Comparison of ENCODE assay signal across 8 cellular contexts in the genomic region with DNA sequence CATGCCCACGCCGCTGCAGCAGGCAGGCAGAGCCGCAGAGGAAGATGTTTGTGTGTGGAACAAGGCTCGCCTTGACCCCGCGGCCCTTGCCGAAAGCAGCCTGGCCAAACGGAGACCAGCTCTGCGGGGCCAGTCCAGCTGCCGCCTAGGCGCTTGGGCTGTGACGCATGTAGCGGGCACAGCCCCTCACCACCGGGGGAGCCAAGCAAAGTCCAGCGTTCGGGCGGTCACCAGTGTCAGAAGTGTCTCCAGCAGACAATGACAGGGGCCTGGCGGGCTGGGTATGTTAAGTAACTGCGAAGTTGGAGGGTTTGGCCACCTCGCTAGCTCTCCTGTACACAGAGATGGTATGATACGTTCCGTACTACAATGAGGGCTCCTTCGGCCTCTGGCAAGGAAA. TPM values are rescaled to one million over a fixed set of nuclear protein-coding genes. Genes with fewer than 3 reads are reported as not detected.
DNase-seq lines count a peak whose midpoint lies in the region; ATAC-seq and TF ChIP-seq lines count a peak whose summit lies in the region.

No MANE protein-coding gene starts in this region.

- peak overlapping the region; percentile 31 for H3K27ac ChIP-seq in AG04450 (ENCODE audit: low read depth, low read length)
- no peak overlapping the region for H3K27ac ChIP-seq in muscle layer of duodenum (ENCODE audit: low read length)

- POLR2A ChIA-PET in AG04450 (lab: Yijun Ruan, JAX): interaction anchor here (0.6 kb wide), 1 partner anchor 1313 kb away, joined by 3 read pairs; no protein-coding TSS in a partner anchor

- peak overlapping the region; percentile 66 for H3K4me3 ChIP-seq in AG04450 (ENCODE audit: low read depth, low read length)
- H3K4me3 ChIP-seq in MG63: peak overlapping the region; percentile 74
- peak overlapping the region; percentile 61 to 71 for H3K4me3 ChIP-seq in muscle layer of duodenum (ENCODE audit: low read depth in 1 of 2, low read length in 2 of 2)

- ATAC-seq in GM19035 (IDR thresholded peaks at IDR 0.05; ENCODE audit: unreplicated experiment): no peak

- H3K36me3 ChIP-seq in MG63: no peaks in the 10 kb centered on the region
- no peaks in the 10 kb centered on the region for H3K36me3 ChIP-seq in muscle layer of duodenum (ENCODE audit: control insufficient read depth in 1 of 2, insufficient read depth in 2 of 2, low read length in 2 of 2)

- CTCF ChIA-PET in AG04450 (lab: Charles Lee): no interaction called here

- TF ChIP-seq CTCF in AG04450 (IDR thresholded peaks at IDR 0.05; ENCODE audit: low read depth, low read length): no peak

- DNase-seq in AG04450 (ENCODE audit: low read depth, low spot score) (no peak), MG63 (peak; percentile 5), ecto neural progenitor cell (ENCODE audit: low spot score) (peak; percentile 52), NCI-H1092 treated with DMSO at 0.1 percent for 48 hours (lab: John Stamatoyannopoulos, UW) (no peak), SW 1271 (lab: John Stamatoyannopoulos, UW) (no peak), T-helper 9 cell (no peak)

- no peaks in the 10 kb centered on the region for H3K27me3 ChIP-seq in AG04450 (ENCODE audit: control insufficient read depth, insufficient read depth, low read length)
- H3K27me3 ChIP-seq in MG63: no peaks in the 10 kb centered on the region
- no peaks in the 10 kb centered on the region for H3K27me3 ChIP-seq in muscle layer of duodenum (ENCODE audit: low read depth, low read length)

- H3K9me3 ChIP-seq in AG04450 (ENCODE audit: control insufficient read depth, insufficient read depth, low read length): no peaks in the 10 kb centered on the region
- no peaks in the 10 kb centered on the region for H3K9me3 ChIP-seq in MG63
- H3K9me3 ChIP-seq in muscle layer of duodenum (ENCODE audit: control insufficient read depth in 1 of 2, low read length in 2 of 2): no peaks in the 10 kb centered on the region

- H3K4me1 ChIP-seq in muscle layer of duodenum (ENCODE audit: control insufficient read depth in 1 of 2, insufficient read depth in 2 of 2, low read length in 2 of 2): peaks cover 7 to 28% of the 10 kb centered on the region in 2 donors

RNA-seq across cellular contexts. Expression of gene AMER1, which starts 1.3 kb away (rescaled TPM):
- 0.93 and 1.4 TPM in 2 replicates for polyA plus RNA-seq in AG04450 (2011; rRNA removed)
- 3.5 and 4.1 TPM in 2 replicates for polyA minus RNA-seq in AG04450 (2011; rRNA and poly(A)+ RNA removed)
- 2.8 and 5.8 TPM in 2 replicates for total RNA-seq in MG63 (2014; rRNA removed; shearing (Covaris generic); ENCODE audit: low replicate concordance)

RNA-seq across cellular contexts. Expression of gene ASB12, which starts 26.2 kb away (rescaled TPM):
- polyA plus RNA-seq in AG04450 (2011; rRNA removed): not detected in 2 replicates
- not detected in 2 replicates for polyA minus RNA-seq in AG04450 (2011; rRNA and poly(A)+ RNA removed)
- not detected in 2 replicates for total RNA-seq in MG63 (2014; rRNA removed; shearing (Covaris generic); ENCODE audit: low replicate concordance)

Comparison
In these comparisons a context has a peak if more than half of its experiments do, and no peak if none do; other contexts are left out.
1. DNase-seq: peak in MG63 (single experiment) and ecto neural progenitor cell (single experiment); none in AG04450 (single experiment), NCI-H1092 treated with DMSO at 0.1 percent for 48 hours (single experiment), SW 1271 (0 of 2) and T-helper 9 cell (single experiment).
2. Peak in every context shown above with its lines, with median percentiles within 50 percentile points of each other: H3K4me3 ChIP-seq.